19 cellular contexts compared by ENCODE assay signal in genomic region chr22:46626911-46627805, GRCh38. TPM values are rescaled to one million over a fixed set of nuclear protein-coding genes. Genes with fewer than 3 reads are reported as not detected.
A peak's percentile ranks its signal among the peaks of the same experiment; 100 is the strongest.
DNase-seq lines count a peak whose midpoint lies in the region; ATAC-seq, FAIRE-seq and TF ChIP-seq lines count a peak whose summit lies in the region.
"Had no signal": no experiment of that assay in that cellular context is flagged by ENCODE, and none has a peak within 500 bp of the region (broad histone marks: within the 10 kb centered on the region; RNA-seq: fewer than 3 reads in every experiment).

No MANE protein-coding gene starts in this region.

- H3K27ac ChIP-seq in kidney (ENCODE audit: low read depth in 2 of 2, low read length in 2 of 2), result no peak overlapping the region
- peak overlapping the region; percentile 47 for H3K27ac ChIP-seq in vagina
- no peak overlapping the region for H3K27ac ChIP-seq in SJCRH30
- H3K27ac ChIP-seq: Peyer's patch, transverse colon had no signal

- TF ChIP-seq CTCF in bronchial epithelial cell (IDR thresholded peaks at IDR 0.05; ENCODE audit: insufficient read depth, low read length, severe bottlenecking), result no peak
- TF ChIP-seq CTCF in kidney (IDR thresholded peaks at IDR 0.05; ENCODE audit: borderline replicate concordance, extremely low read depth, insufficient read depth), result no peak
- TF ChIP-seq CTCF in vagina (IDR thresholded peaks at IDR 0.05), result no peak

- H3K9me3 ChIP-seq in kidney (ENCODE audit: control insufficient read depth in 1 of 2, low read length in 2 of 2) (no peaks in the 10 kb centered on the region), vagina (no peaks in the 10 kb centered on the region), SJCRH30 (replicated peaks) (no peaks in the 10 kb centered on the region)
- H3K9me3 ChIP-seq: Peyer's patch, transverse colon had no signal

- ATAC-seq in Right ventricle myocardium inferior, result no peak
- ATAC-seq: naive thymus-derived CD8-positive, alpha-beta T cell had no signal

- H3K27me3 ChIP-seq in bronchial epithelial cell (ENCODE audit: control insufficient read depth, insufficient read depth, low read length), result no peaks in the 10 kb centered on the region
- no peaks in the 10 kb centered on the region for H3K27me3 ChIP-seq in vagina
- no peaks in the 10 kb centered on the region for H3K27me3 ChIP-seq in SJCRH30
- H3K27me3 ChIP-seq: Peyer's patch, transverse colon had no signal

- intact Hi-C loops in Right ventricle myocardium inferior (cut with DNase I) (no loop called here), cardiac septum (cut with DNase I) (no loop called here), kidney (cut with DNase I) (no loop called here), vagina (cut with DNase I) (no loop called here)

- H3K4me3 ChIP-seq in bronchial epithelial cell (ENCODE audit: low read depth, low read length), result no peak overlapping the region
- no peak overlapping the region for H3K4me3 ChIP-seq in kidney (ENCODE audit: low read length in 2 of 2)
- no peak overlapping the region for H3K4me3 ChIP-seq in vagina
- no peak overlapping the region for H3K4me3 ChIP-seq in SJCRH30
- H3K4me3 ChIP-seq: Peyer's patch, transverse colon had no signal

- H3K36me3 ChIP-seq in bronchial epithelial cell (ENCODE audit: control insufficient read depth, insufficient read depth, low read length) (peaks cover 3% of the 10 kb centered on the region), kidney (ENCODE audit: control insufficient read depth in 1 of 2, insufficient read depth in 2 of 2, low read length in 2 of 2) (no peaks in the 10 kb centered on the region), vagina (peaks cover 0 to 3% of the 10 kb centered on the region in 2 donors), SJCRH30 (no peaks in the 10 kb centered on the region)

- H3K4me1 ChIP-seq in kidney (ENCODE audit: control insufficient read depth in 1 of 2, insufficient read depth in 1 of 2, low read depth in 1 of 2, low read length in 2 of 2), result no peaks in the 10 kb centered on the region
- peaks cover 28% of the 10 kb centered on the region for H3K4me1 ChIP-seq in vagina
- peaks cover under 1% of the 10 kb centered on the region; the same call in 1 of the 2 replicates for H3K4me1 ChIP-seq in SJCRH30
- H3K4me1 ChIP-seq: Peyer's patch, transverse colon had no signal

- no peak for FAIRE-seq in bronchial epithelial cell (lab: Jason Lieb, UNC)
- no peak for FAIRE-seq in kidney (lab: Jason Lieb, UNC)

- no peak for TF ChIP-seq POLR2A in vagina (IDR thresholded peaks at IDR 0.05)

- no peak overlapping the region for H3K9ac ChIP-seq in kidney (ENCODE audit: low read length in 2 of 2)

- DNase-seq in Right ventricle myocardium inferior (ENCODE audit: missing footprints), result peak; percentile 54
- no peak for DNase-seq in cardiac septum (ENCODE audit: low spot score)
- peak; percentile 84 for DNase-seq in bronchial epithelial cell (ENCODE audit: low read depth)
- peak; percentile 69 for DNase-seq in kidney
- DNase-seq in vagina (ENCODE audit: extremely low spot score in 2 of 2), result no peak
- no peak for DNase-seq in SJCRH30
- DNase-seq in activated effector memory CD4-positive, alpha-beta T cell treated with Interleukin-2 at 50 U/mL for 16 hours, result no peak
- no peak for DNase-seq in GM19238 (ENCODE audit: insufficient read length, low spot score)
- DNase-seq: ACHN; central memory CD4-positive, alpha-beta T cell; KG1; naive thymus-derived CD8-positive, alpha-beta T cell; NCI-H187; NCI-H526 treated with DMSO at 0.1 percent for 48 hours; Peyer's patch; retina; stimulated activated CD4-positive, alpha-beta T cell treated with anti-CD3 and anti-CD28 coated beads, Interleukin-4, amount 100 ng/mL, for 1 hour; T-helper 2 cell; transverse colon had no signal

RNA-seq across cellular contexts. Expression of gene GRAMD4, which starts 7.0 kb away (rescaled TPM):
- total RNA-seq in Right ventricle myocardium inferior, result 80.0 TPM
- 64.8 TPM for total RNA-seq in cardiac septum
- 16.8 and 27.3 TPM in 2 replicates for total RNA-seq in bronchial epithelial cell
- total RNA-seq in kidney, result 58.2 TPM
- polyA plus RNA-seq in kidney (ENCODE audit: insufficient read depth, low read depth, low replicate concordance), result 12.1 TPM
- total RNA-seq in vagina, result 28.7 TPM
- 8.6 and 8.8 TPM in 2 replicates for total RNA-seq in SJCRH30 (2014; rRNA removed; shearing (Covaris generic))

Comparison
In these comparisons a context has a peak if more than half of its experiments do, and no peak if none do; other contexts are left out.
1. DNase-seq: peak in Right ventricle myocardium inferior (single experiment), bronchial epithelial cell (single experiment) and kidney (single experiment); none in cardiac septum (single experiment), vagina (0 of 2), SJCRH30 (0 of 2), activated effector memory CD4-positive, alpha-beta T cell treated with Interleukin-2 at 50 U/mL for 16 hours (single experiment) and GM19238 (single experiment).